ENCODE assay signal across 13 cellular contexts in genomic region chr3:37229291-37229690, GRCh38.
"Had no signal": no experiment of that assay in that cellular context is flagged by ENCODE, and none has a peak within 500 bp of the region (broad histone marks: within the 10 kb centered on the region; RNA-seq: fewer than 3 reads in every experiment).

No MANE protein-coding gene starts in this region.

- H3K36me3 ChIP-seq: upper lobe of left lung had no signal

- H3K27ac ChIP-seq: upper lobe of left lung had no signal

- H3K4me1 ChIP-seq: upper lobe of left lung had no signal

- H3K27me3 Mint-ChIP-seq: naive B cell had no signal

- H3K4me3 Mint-ChIP-seq: activated B cell treated with CpG ODN at 0.5 μM for 24 hours; activated CD4-positive, alpha-beta T cell treated with anti-CD3 and anti-CD28 coated beads, Interleukin-2, amount 10 ng/mL, durations not matched to agents 24 days and 14 days; activated naive CD8-positive, alpha-beta T cell treated with anti-CD3 and anti-CD28 coated beads, Interleukin-2, amount 50 U/mL, for 24 hours; activated T-helper 1 cell treated with anti-CD3 and anti-CD28 coated beads, Interleukin-12 subunit alpha, Interleukin-12 subunit beta, Interleukin-2, Interleukin-4 antibody, amounts not matched to agents 30 ng/mL and 10 ng/mL and 1 ng/mL, durations not matched to agents 14 hours and 24 hours and 36 hours; naive B cell; stimulated activated memory B cell treated with anti-CD40 and anti-IgM and Interleukin-4, amounts not matched to agents 10 μg/mL and 1 μg/mL and 100 μg/mL, for 72 hours had no signal

- H3K27me3 ChIP-seq: upper lobe of left lung had no signal

- H3K9me3 ChIP-seq: upper lobe of left lung had no signal

- H3K4me1 Mint-ChIP-seq: activated B cell treated with CpG ODN at 0.5 μM for 24 hours; naive B cell; stimulated activated memory B cell treated with anti-CD40 and anti-IgM and Interleukin-4, amounts not matched to agents 10 μg/mL and 1 μg/mL and 100 μg/mL, for 72 hours had no signal

- DNase-seq: activated B cell treated with CpG ODN at 0.5 μM for 24 hours; activated CD4-positive, alpha-beta T cell treated with anti-CD3 and anti-CD28 coated beads, Interleukin-2, amount 10 ng/mL, durations not matched to agents 24 days and 14 days; activated naive CD4-positive, alpha-beta T cell; activated naive CD8-positive, alpha-beta T cell treated with anti-CD3 and anti-CD28 coated beads, Interleukin-2, amount 50 U/mL, for 24 hours; effector memory CD4-positive, alpha-beta T cell; naive B cell; nucleus accumbens; right cardiac atrium; upper lobe of left lung had no signal

- H3K36me3 Mint-ChIP-seq: naive B cell; stimulated activated memory B cell treated with anti-CD40 and anti-IgM and Interleukin-4, amounts not matched to agents 10 μg/mL and 1 μg/mL and 100 μg/mL, for 72 hours had no signal

- H3K4me3 ChIP-seq: upper lobe of left lung had no signal

- ATAC-seq: activated naive CD8-positive, alpha-beta T cell treated with anti-CD3 and anti-CD28 coated beads, Interleukin-2, amount 50 U/mL, for 24 hours; stimulated activated memory B cell treated with anti-CD40 and anti-IgM and Interleukin-4, amounts not matched to agents 10 μg/mL and 1 μg/mL and 100 μg/mL, for 72 hours had no signal

- H3K9me3 Mint-ChIP-seq: activated B cell treated with CpG ODN at 0.5 μM for 24 hours; activated CD4-positive, alpha-beta T cell treated with anti-CD3 and anti-CD28 coated beads, Interleukin-2, amount 10 ng/mL, durations not matched to agents 24 days and 14 days; activated naive CD8-positive, alpha-beta T cell treated with anti-CD3 and anti-CD28 coated beads, Interleukin-2, amount 50 U/mL, for 24 hours; activated T-helper 1 cell treated with anti-CD3 and anti-CD28 coated beads, Interleukin-12 subunit alpha, Interleukin-12 subunit beta, Interleukin-2, Interleukin-4 antibody, amounts not matched to agents 30 ng/mL and 10 ng/mL and 1 ng/mL, durations not matched to agents 14 hours and 24 hours and 36 hours; naive B cell; stimulated activated memory B cell treated with anti-CD40 and anti-IgM and Interleukin-4, amounts not matched to agents 10 μg/mL and 1 μg/mL and 100 μg/mL, for 72 hours had no signal

- H3K27ac Mint-ChIP-seq: activated B cell treated with CpG ODN at 0.5 μM for 24 hours; activated CD4-positive, alpha-beta T cell treated with anti-CD3 and anti-CD28 coated beads, Interleukin-2, amount 10 ng/mL, durations not matched to agents 24 days and 14 days; activated naive CD8-positive, alpha-beta T cell treated with anti-CD3 and anti-CD28 coated beads, Interleukin-2, amount 50 U/mL, for 24 hours; activated T-helper 1 cell treated with anti-CD3 and anti-CD28 coated beads, Interleukin-12 subunit alpha, Interleukin-12 subunit beta, Interleukin-2, Interleukin-4 antibody, amounts not matched to agents 30 ng/mL and 10 ng/mL and 1 ng/mL, durations not matched to agents 14 hours and 24 hours and 36 hours; naive B cell; stimulated activated memory B cell treated with anti-CD40 and anti-IgM and Interleukin-4, amounts not matched to agents 10 μg/mL and 1 μg/mL and 100 μg/mL, for 72 hours had no signal

- FAIRE-seq: astrocyte, TTC549 had no signal
